ENCODE assay signal across 26 cellular contexts in the genomic region with DNA sequence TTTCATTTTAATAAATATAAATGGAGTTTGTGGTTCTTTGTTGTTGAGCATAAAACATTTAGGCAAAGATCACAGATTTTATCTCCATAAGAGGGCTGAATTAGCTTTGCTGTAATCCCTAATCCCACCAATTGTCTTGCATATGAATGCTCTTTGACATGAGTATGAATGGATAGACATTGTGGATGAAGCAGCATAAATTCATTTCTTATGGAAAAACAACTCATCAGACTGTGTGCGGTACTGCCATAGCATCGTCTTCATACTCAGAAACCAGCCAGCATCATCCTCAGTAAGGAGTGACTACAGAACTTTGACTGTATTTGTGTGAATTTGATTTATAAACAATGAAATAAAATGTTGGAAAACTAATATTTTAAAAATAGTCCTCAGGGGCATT.
"Had no signal": no experiment of that assay in that cellular context is flagged by ENCODE, and none has a peak within 500 bp of the region (broad histone marks: within the 10 kb centered on the region; RNA-seq: fewer than 3 reads in every experiment).

No MANE protein-coding gene starts in this region.

- H3K9ac ChIP-seq: KMS-11 had no signal

- H3K4me3 ChIP-seq: adrenal gland, SK-N-MC had no signal

- H3K27ac ChIP-seq: adrenal gland, KMS-11, SK-N-MC, VCaP had no signal

- H3K27me3 ChIP-seq: adrenal gland had no signal

- H3K9me3 Mint-ChIP-seq: activated CD4-positive, alpha-beta memory T cell treated with anti-CD3 and anti-CD28 coated beads for 36 hours; activated CD4-positive, alpha-beta T cell treated with anti-CD3 and anti-CD28 coated beads, Interleukin-2, amount 10 ng/mL, durations not matched to agents 7 days and 5 days; activated naive CD4-positive, alpha-beta T cell treated with anti-CD3 and anti-CD28 coated beads, Interleukin-2, amount 10 ng/mL, durations not matched to agents 7 days and 5 days; activated naive CD8-positive, alpha-beta T cell treated with anti-CD3 and anti-CD28 coated beads, Interleukin-2, amount 10 ng/mL, durations not matched to agents 7 days and 5 days; activated T-cell treated with anti-CD3 and anti-CD28 coated beads, Interleukin-2, amount 50 U/mL, for 4 hours; activated T-helper 2 cell treated with anti-CD3 and anti-CD28 coated beads, Interferon-gamma antibody, Interleukin-2, Interleukin-4, amounts not matched to agents 10 μg/mL and 5 μg/mL and 100 μg/mL, durations not matched to agents 14 hours and 24 hours and 36 hours; T-cell had no signal

- H3K27ac Mint-ChIP-seq: activated CD4-positive, alpha-beta memory T cell treated with anti-CD3 and anti-CD28 coated beads for 36 hours; activated CD4-positive, alpha-beta T cell treated with anti-CD3 and anti-CD28 coated beads, Interleukin-2, amount 10 ng/mL, durations not matched to agents 7 days and 5 days; activated naive CD4-positive, alpha-beta T cell treated with anti-CD3 and anti-CD28 coated beads, Interleukin-2, amount 10 ng/mL, durations not matched to agents 7 days and 5 days; activated naive CD8-positive, alpha-beta T cell treated with anti-CD3 and anti-CD28 coated beads, Interleukin-2, amount 10 ng/mL, durations not matched to agents 7 days and 5 days; activated T-helper 2 cell treated with anti-CD3 and anti-CD28 coated beads, Interferon-gamma antibody, Interleukin-2, Interleukin-4, amounts not matched to agents 10 μg/mL and 5 μg/mL and 100 μg/mL, durations not matched to agents 14 hours and 24 hours and 36 hours; T-cell had no signal

- H3K4me2 ChIP-seq: KMS-11 had no signal

- DNase-seq: activated CD4-positive, alpha-beta memory T cell treated with anti-CD3 and anti-CD28 coated beads for 36 hours; activated CD4-positive, alpha-beta T cell treated with anti-CD3 and anti-CD28 coated beads, Interleukin-2, amount 10 ng/mL, durations not matched to agents 7 days and 5 days; activated CD4-positive, CD25-positive, alpha-beta regulatory T cell; activated gamma-delta T cell treated with Interleukin-2 at 50 U/mL for 16 hours; activated naive CD4-positive, alpha-beta T cell treated with anti-CD3 and anti-CD28 coated beads, Interleukin-2, amount 10 ng/mL, durations not matched to agents 7 days and 5 days; activated naive CD8-positive, alpha-beta T cell treated with anti-CD3 and anti-CD28 coated beads, Interleukin-2, amount 10 ng/mL, durations not matched to agents 7 days and 5 days; activated T-cell treated with anti-CD3 and anti-CD28 coated beads, Interleukin-2, amount 50 U/mL, for 4 hours; adrenal gland; anterior cingulate cortex; NCI-H1092; NCI-H1417; NCI-H2029; NCI-H2107; NCI-H2171 treated with DMSO at 0.1 percent for 48 hours; NCI-H226; NCI-H526 treated with DMSO at 0.1 percent for 48 hours; NK-92 treated with Interleukin-12 subunit alpha and Interleukin-12 subunit beta, amount 100 ng/mL, for 24 hours; OCI-M1; RPMI8226; T-cell had no signal

- H3K4me3 Mint-ChIP-seq: activated CD4-positive, alpha-beta memory T cell treated with anti-CD3 and anti-CD28 coated beads for 36 hours; activated CD4-positive, alpha-beta T cell treated with anti-CD3 and anti-CD28 coated beads, Interleukin-2, amount 10 ng/mL, durations not matched to agents 7 days and 5 days; activated naive CD4-positive, alpha-beta T cell treated with anti-CD3 and anti-CD28 coated beads, Interleukin-2, amount 10 ng/mL, durations not matched to agents 7 days and 5 days; activated naive CD8-positive, alpha-beta T cell treated with anti-CD3 and anti-CD28 coated beads, Interleukin-2, amount 10 ng/mL, durations not matched to agents 7 days and 5 days; activated T-cell treated with anti-CD3 and anti-CD28 coated beads, Interleukin-2, amount 50 U/mL, for 4 hours; T-cell had no signal

- H3K27me3 Mint-ChIP-seq: activated CD4-positive, alpha-beta memory T cell treated with anti-CD3 and anti-CD28 coated beads for 36 hours; activated CD4-positive, alpha-beta T cell treated with anti-CD3 and anti-CD28 coated beads, Interleukin-2, amount 10 ng/mL, durations not matched to agents 7 days and 5 days; activated naive CD4-positive, alpha-beta T cell treated with anti-CD3 and anti-CD28 coated beads, Interleukin-2, amount 10 ng/mL, durations not matched to agents 7 days and 5 days; activated naive CD8-positive, alpha-beta T cell treated with anti-CD3 and anti-CD28 coated beads, Interleukin-2, amount 10 ng/mL, durations not matched to agents 7 days and 5 days; T-cell had no signal

- ATAC-seq: activated T-cell treated with anti-CD3 and anti-CD28 coated beads, Interleukin-2, amount 50 U/mL, for 4 hours; Panc1; Right ventricle myocardium inferior; T-cell had no signal

- H3K9me3 ChIP-seq: adrenal gland had no signal
